In genomic region chr9:118643118-118643517, GRCh38 we compare ENCODE assay signal across 15 cellular contexts.
A peak's percentile ranks its signal among the peaks of the same experiment; 100 is the strongest.
DNase-seq lines count a peak whose midpoint lies in the region; ATAC-seq, FAIRE-seq and TF ChIP-seq lines count a peak whose summit lies in the region.
"Had no signal": no experiment of that assay in that cellular context is flagged by ENCODE, and none has a peak within 500 bp of the region (broad histone marks: within the 10 kb centered on the region; RNA-seq: fewer than 3 reads in every experiment).

No MANE protein-coding gene starts in this region.

- TF ChIP-seq POLR2A in A549 (IDR thresholded peaks at IDR 0.05; ENCODE audit: low read length) (no peak), stomach (IDR thresholded peaks at IDR 0.05) (no peak)

- WGBS in A549 (ENCODE audit: missing lambda C conversion rate) = 2% methylated on average over 2 of the region's 2 CpGs
- WGBS in stomach, 5 donors = 20 to 36% (median 28%) methylated on average over 2 of the region's 2 CpGs

- H3K9me3 ChIP-seq in A549 (peaks cover 30% of the 10 kb centered on the region; the same call in 2 of the 3 replicates), stomach (peaks cover 0 to 46% (median 33%) of the 10 kb centered on the region in 4 donors)

- H3K27ac Mint-ChIP-seq in glutamatergic neuron (ENCODE audit: unreplicated experiment) = no peak overlapping the region
- H3K27ac Mint-ChIP-seq: naive thymus-derived CD4-positive, alpha-beta T cell; stimulated activated naive B cell treated with anti-CD40 and anti-IgM and Interleukin-4, amounts not matched to agents 10 μg/mL and 1 μg/mL and 100 μg/mL, for 72 hours had no signal

- H3K27me3 Mint-ChIP-seq in glutamatergic neuron (ENCODE audit: unreplicated experiment) = no peaks in the 10 kb centered on the region
- H3K27me3 Mint-ChIP-seq: naive thymus-derived CD4-positive, alpha-beta T cell; stimulated activated naive B cell treated with anti-CD40 and anti-IgM and Interleukin-4, amounts not matched to agents 10 μg/mL and 1 μg/mL and 100 μg/mL, for 72 hours had no signal

- TF ChIP-seq CTCF in A549 (IDR thresholded peaks at IDR 0.05) (no peak), astrocyte of the spinal cord (IDR thresholded peaks at IDR 0.05; ENCODE audit: low read depth, low read length) (no peak), stomach (IDR thresholded peaks at IDR 0.05) (no peak), glutamatergic neuron (IDR thresholded peaks at IDR 0.05; ENCODE audit: partially characterized antibody, unreplicated experiment) (no peak)

- in situ Hi-C loops in astrocyte of the spinal cord (cut with HindIII; ENCODE audit: low sequenced_read_pairs) = no loop called here

- TF ChIP-seq RAD21 in A549 (conservative IDR thresholded peaks at IDR 0.05 in 1 of 2, IDR thresholded peaks at IDR 0.05 in 1 of 2) = no peak

- H3K4me2 ChIP-seq in A549 = peak overlapping the region; percentile 43

- H3K4me1 ChIP-seq in A549 (peaks cover 36% of the 10 kb centered on the region), stomach (no peaks in the 10 kb centered on the region)

- no peaks in the 10 kb centered on the region for H3K4me1 Mint-ChIP-seq in glutamatergic neuron (ENCODE audit: low read depth, unreplicated experiment)
- H3K4me1 Mint-ChIP-seq: naive thymus-derived CD4-positive, alpha-beta T cell; stimulated activated naive B cell treated with anti-CD40 and anti-IgM and Interleukin-4, amounts not matched to agents 10 μg/mL and 1 μg/mL and 100 μg/mL, for 72 hours had no signal

- H3K36me3 Mint-ChIP-seq in glutamatergic neuron (ENCODE audit: unreplicated experiment) = peaks cover 4% of the 10 kb centered on the region
- H3K36me3 Mint-ChIP-seq: naive thymus-derived CD4-positive, alpha-beta T cell; stimulated activated naive B cell treated with anti-CD40 and anti-IgM and Interleukin-4, amounts not matched to agents 10 μg/mL and 1 μg/mL and 100 μg/mL, for 72 hours had no signal

- FAIRE-seq in A549 (lab: Jason Lieb, UNC) (no peak), HTR-8/SVneo (lab: Jason Lieb, UNC) (no peak)

- H3K36me3 ChIP-seq in stomach = no peaks in the 10 kb centered on the region

- peaks cover 1% of the 10 kb centered on the region for H3K9me3 Mint-ChIP-seq in glutamatergic neuron (ENCODE audit: unreplicated experiment)

- no peak overlapping the region for H3K4me3 Mint-ChIP-seq in glutamatergic neuron (ENCODE audit: unreplicated experiment)
- H3K4me3 Mint-ChIP-seq: naive thymus-derived CD4-positive, alpha-beta T cell; stimulated activated naive B cell treated with anti-CD40 and anti-IgM and Interleukin-4, amounts not matched to agents 10 μg/mL and 1 μg/mL and 100 μg/mL, for 72 hours had no signal

- no peaks in the 10 kb centered on the region for H3K27me3 ChIP-seq in stomach

- H3K27ac ChIP-seq in A549 (peak overlapping the region; percentile 34 to 81; a peak in 5 of 6 replicates), stomach (no peak overlapping the region)

- DNase-seq in A549 (ENCODE audit: low read depth in 1 of 2, low spot score in 1 of 2) (peak; percentile 28 to 53), HTR-8/SVneo (ENCODE audit: insufficient read length, low spot score) (peak; percentile 28), astrocyte of the spinal cord (ENCODE audit: low read depth, low spot score) (peak; percentile 56), kidney tubule cell (ENCODE audit: low spot score) (peak; percentile 99), OCI-M2 (lab: John Stamatoyannopoulos, UW; ENCODE audit: unreplicated experiment) (no peak), stomach (no peak), glutamatergic neuron (no peak), Kasumi-1 (lab: John Stamatoyannopoulos, UW) (no peak)
- DNase-seq: activated CD4-positive, alpha-beta T cell treated with anti-CD3 and anti-CD28 coated beads, Interleukin-2, amount 50 U/mL, for 1 hour; activated naive CD4-positive, alpha-beta T cell treated with Interleukin-2 at 50 U/mL for 16 hours; dermis blood vessel endothelial cell; naive thymus-derived CD4-positive, alpha-beta T cell; NCI-H446 treated with DMSO at 0.1 percent for 48 hours; stimulated activated CD4-positive, alpha-beta T cell treated with anti-CD3 and anti-CD28 coated beads, Interleukin-15, amount 100 ng/mL, for 24 hours; stimulated activated naive B cell treated with anti-CD40 and anti-IgM and Interleukin-4, amounts not matched to agents 10 μg/mL and 1 μg/mL and 100 μg/mL, for 72 hours had no signal

- CTCF ChIA-PET in A549 (lab: Yijun Ruan, JAX) = no interaction called here

- TF ChIP-seq EP300 in A549 (IDR thresholded peaks at IDR 0.05) = no peak; a peak in 1 of 5 replicates
- no peak for TF ChIP-seq EP300 in stomach (IDR thresholded peaks at IDR 0.05)

- intact Hi-C loops in stomach (cut with DNase I; ENCODE audit: low total_unique reads) = no loop called here

- H3K4me3 ChIP-seq in A549 (no peak overlapping the region), astrocyte of the spinal cord (ENCODE audit: low read depth, low read length) (no peak overlapping the region), stomach (no peak overlapping the region)

- ATAC-seq in A549 = peak; percentile 94 to 97
- ATAC-seq: naive thymus-derived CD4-positive, alpha-beta T cell; stimulated activated naive B cell treated with anti-CD40 and anti-IgM and Interleukin-4, amounts not matched to agents 10 μg/mL and 1 μg/mL and 100 μg/mL, for 72 hours had no signal

- POLR2A ChIA-PET in A549 (lab: Yijun Ruan, JAX) = no interaction called here

TF ChIP-seq in A549, 52 proteins besides CTCF, POLR2A, EP300 and RAD21:
- TF ChIP-seq MYC (IDR thresholded peaks at IDR 0.05; ENCODE audit: borderline replicate concordance, low read length) (no peak), EHMT2 (IDR thresholded peaks at IDR 0.05; ENCODE audit: low read depth) (no peak), MAX (IDR thresholded peaks at IDR 0.05) (peak; percentile 26; the same call in 1 of the 2 replicates), SMC3 (IDR thresholded peaks at IDR 0.05) (no peak), GATA3 (IDR thresholded peaks at IDR 0.05; ENCODE audit: borderline replicate concordance) (peak; percentile 63; the same call in 1 of the 2 replicates), ATOH8 (CRISPR knock-in tag; IDR thresholded peaks at IDR 0.05; ENCODE audit: low read depth) (no peak), RNF2 (IDR thresholded peaks at IDR 0.05; ENCODE audit: borderline replicate concordance, low read depth) (no peak), KDM1A (IDR thresholded peaks at IDR 0.05; ENCODE audit: low read depth) (no peak), BHLHE40 (IDR thresholded peaks at IDR 0.05; ENCODE audit: low read depth, low read length) (no peak), JUN (IDR thresholded peaks at IDR 0.05) (peak in 1 of 2 experiments; percentile 25; a peak in 1 of 5 replicates), ZFP36 (IDR thresholded peaks at IDR 0.05; ENCODE audit: borderline replicate concordance, partially characterized antibody) (no peak), BCL3 (IDR thresholded peaks at IDR 0.05) (no peak), NPAS2 (CRISPR knock-in tag; IDR thresholded peaks at IDR 0.05; ENCODE audit: borderline replicate concordance) (no peak), HOXB5 (CRISPR knock-in tag; IDR thresholded peaks at IDR 0.05) (no peak)

Comparison
In these comparisons a context has a peak if more than half of its experiments do, and no peak if none do; other contexts are left out.
1. DNase-seq: peak in A549 (2 of 2), HTR-8/SVneo (single experiment), astrocyte of the spinal cord (single experiment) and kidney tubule cell (single experiment); none in OCI-M2 (single experiment), stomach (single experiment), glutamatergic neuron (single experiment) and Kasumi-1 (0 of 2).
2. H3K27ac ChIP-seq: peak in A549 (2 of 2); none in stomach (0 of 5).